8 cellular contexts compared by ENCODE assay signal in the genomic region with DNA sequence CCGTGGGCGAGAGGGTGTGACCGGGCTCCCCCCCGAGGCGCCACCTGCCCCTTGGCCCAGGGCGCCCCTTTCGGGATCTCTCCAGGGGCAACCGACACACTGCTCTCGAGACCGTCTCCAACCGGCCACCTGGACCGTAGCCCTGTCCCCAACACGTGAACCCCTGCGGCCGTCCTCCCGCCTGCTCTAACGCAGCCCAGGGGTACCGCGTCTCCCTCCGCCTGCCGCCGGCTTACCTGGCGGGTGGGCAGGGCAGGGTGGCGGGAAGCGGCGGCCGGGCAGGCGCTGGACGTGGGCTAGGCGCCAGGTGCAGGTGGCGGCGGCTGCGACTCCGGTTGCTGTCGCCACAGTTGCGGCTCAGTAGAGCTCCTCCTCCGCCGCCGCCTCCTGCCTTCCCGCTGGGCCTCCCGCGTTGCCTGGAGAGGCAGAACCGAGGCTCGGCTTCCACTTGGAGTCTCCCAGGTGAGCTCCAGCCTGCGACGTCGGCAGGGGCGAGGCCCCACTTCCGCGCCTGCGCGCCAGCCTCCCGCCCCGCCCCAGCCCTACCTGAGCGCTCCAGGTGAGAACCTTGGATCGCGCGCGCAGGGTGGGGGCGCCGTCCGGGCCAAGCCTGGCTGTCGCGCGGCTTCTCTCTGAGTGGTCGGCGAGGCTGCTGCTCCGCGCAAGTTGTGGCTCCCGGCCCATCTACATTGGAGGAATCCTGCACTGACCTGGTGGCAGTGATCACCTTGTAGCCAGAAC. TPM values are rescaled to one million over a fixed set of nuclear protein-coding genes. Genes with fewer than 3 reads are reported as not detected.
A peak's percentile ranks its signal among the peaks of the same experiment; 100 is the strongest.
DNase-seq lines count a peak whose midpoint lies in the region; ATAC-seq and TF ChIP-seq lines count a peak whose summit lies in the region.

A gene (minus strand): TSS at position 469 of the 741 bp plus-strand sequence. CDS start 23,547 bp downstream, outside the sequence.

- no TSS peak for BruUV-seq in PC-3 (replicated peaks; lab: Mats Ljungman, UMichigan)

- H3K4me3 ChIP-seq in BJ (ENCODE audit: low read depth, low read length) (peak within 1 kb of the TSS; percentile 74), PC-3 (ENCODE audit: low read length) (peak within 1 kb of the TSS; percentile 81), ascending aorta (peak within 1 kb of the TSS; percentile 44 to 68), gastrocnemius medialis (peak within 1 kb of the TSS; percentile 18 to 50 (median 45))

- ATAC-seq in GM19324 (IDR thresholded peaks at IDR 0.05; ENCODE audit: low FRiP score, unreplicated experiment) (peak; percentile 52), HG03342 (IDR thresholded peaks at IDR 0.05; ENCODE audit: unreplicated experiment) (peak; percentile 31), PC-3 (peak; percentile 62), gastrocnemius medialis (no peak)

- CTCF ChIA-PET in BJ (lab: Yijun Ruan, JAX) (interaction anchor here (1.3 kb wide), 1 partner anchor 19 kb away, joined by 3 read pairs; no protein-coding TSS in a partner anchor), PC-3 (lab: Charles Lee) (interaction anchor here (0.6 to 1.7 kb wide), 4 partner anchors 16 to 952 kb away, joined by 5 to 24 read pairs (median 6); a partner anchor contains a TSS)

- in situ Hi-C loops in gastrocnemius medialis (cut with MboI; ENCODE audit: low sequenced_read_pairs in 4 of 4): no loop called here

- H3K27ac ChIP-seq in PC-3 (ENCODE audit: low read length): peak within 1 kb of the TSS; percentile 80
- H3K27ac ChIP-seq in ascending aorta: no peak within 1 kb of the TSS
- no peak within 1 kb of the TSS for H3K27ac ChIP-seq in gastrocnemius medialis

- peak within 1 kb of the TSS; percentile 86 for H3K9ac ChIP-seq in PC-3 (ENCODE audit: low read length)

- TF ChIP-seq CTCF in BJ (IDR thresholded peaks at IDR 0.05; ENCODE audit: insufficient read depth, low read depth, low read length) (no peak), PC-3 (conservative IDR thresholded peaks at IDR 0.05; ENCODE audit: low read depth, low read length) (no peak), ascending aorta (IDR thresholded peaks at IDR 0.05) (no peak), gastrocnemius medialis (IDR thresholded peaks at IDR 0.05 in 4 of 5, conservative IDR thresholded peaks at IDR 0.05 in 1 of 5) (no peak)

- H3F3A ChIP-seq in PC-3 (ENCODE audit: low read length, unreplicated experiment): no peaks in the 10 kb centered on the region

- H3K9me3 ChIP-seq in PC-3 (ENCODE audit: low read length): no peaks in the 10 kb centered on the region
- no peaks in the 10 kb centered on the region for H3K9me3 ChIP-seq in ascending aorta
- H3K9me3 ChIP-seq in gastrocnemius medialis: no peaks in the 10 kb centered on the region

- H3K79me2 ChIP-seq in PC-3 (ENCODE audit: low read length): peaks cover 49% of the 10 kb centered on the region

- no peak for DNase-seq in BJ (ENCODE audit: low read depth)
- DNase-seq in PC-3: peak; percentile 96
- DNase-seq in ascending aorta (ENCODE audit: low spot score in 2 of 2): no peak
- peak; percentile 59 for DNase-seq in iPS DF 19.7 (ENCODE audit: low read depth, low spot score)
- DNase-seq in gastrocnemius medialis: no peak
- no peak for DNase-seq in OCI-M2 (lab: John Stamatoyannopoulos, UW; ENCODE audit: unreplicated experiment)

- H3K4me2 ChIP-seq in PC-3 (ENCODE audit: low read length): peak within 1 kb of the TSS; percentile 91

- no peaks in the 10 kb centered on the region for H3K27me3 ChIP-seq in BJ (ENCODE audit: control insufficient read depth, insufficient read depth, low read length)
- H3K27me3 ChIP-seq in PC-3 (ENCODE audit: low read length): no peaks in the 10 kb centered on the region
- H3K27me3 ChIP-seq in ascending aorta: no peaks in the 10 kb centered on the region
- peaks cover 14 to 44% (median 27%) of the 10 kb centered on the region in 3 donors for H3K27me3 ChIP-seq in gastrocnemius medialis

- H4K20me1 ChIP-seq in PC-3 (ENCODE audit: low read length): peaks cover 10% of the 10 kb centered on the region; the same call in 1 of the 2 replicates

- no peaks in the 10 kb centered on the region for H3K9me2 ChIP-seq in PC-3 (replicated peaks; ENCODE audit: low read length)

- peak within 1 kb of the TSS; percentile 89 for H2AFZ ChIP-seq in PC-3 (ENCODE audit: low read length)

- intact Hi-C loops in PC-3 (cut with micrococcal nuclease) (loop anchor here (1.0 to 2.0 kb wide), 5 partner anchors 16 to 387 kb away; a partner anchor contains a TSS), ascending aorta (cut with DNase I) (no loop called here), gastrocnemius medialis (cut with DNase I; ENCODE audit: low total_unique reads) (no loop called here)

- POLR2A ChIA-PET in BJ (lab: Charles Lee): interaction anchor here (0.6 kb wide), 1 partner anchor 105 kb away, joined by 4 read pairs; no protein-coding TSS in a partner anchor
- POLR2A ChIA-PET in PC-3 (lab: Charles Lee; ENCODE audit: unreplicated experiment): interaction anchor here (0.6 to 2.6 kb wide), 5 partner anchors 16 to 600 kb away, joined by 3 to 11 read pairs (median 7); a partner anchor contains a TSS

- H3K4me1 ChIP-seq in PC-3 (ENCODE audit: insufficient read depth, low read length): peaks cover 42% of the 10 kb centered on the region
- peaks cover 10 to 15% of the 10 kb centered on the region in 2 donors for H3K4me1 ChIP-seq in ascending aorta
- H3K4me1 ChIP-seq in gastrocnemius medialis: peaks cover 0 to 14% of the 10 kb centered on the region in 2 donors

- no peaks in the 10 kb centered on the region for H3K36me3 ChIP-seq in BJ (ENCODE audit: control insufficient read depth, insufficient read depth, low read length)
- 0 out of 2 replicates have a peak, but pooled peaks cover 2% of the 10 kb centered on the region for H3K36me3 ChIP-seq in PC-3 (ENCODE audit: low read depth, low read length)
- H3K36me3 ChIP-seq in ascending aorta: no peaks in the 10 kb centered on the region
- no peaks in the 10 kb centered on the region for H3K36me3 ChIP-seq in gastrocnemius medialis

- TF ChIP-seq POLR2A in gastrocnemius medialis (IDR thresholded peaks at IDR 0.05): no peak

RNA-seq across cellular contexts. Expression of the gene that starts here (rescaled TPM):
- 2.4 and 5.4 TPM in 2 replicates for polyA plus RNA-seq in BJ (2011; rRNA removed)
- 3.3 and 5.0 TPM in 2 replicates for polyA minus RNA-seq in BJ (2011; rRNA and poly(A)+ RNA removed)
- total RNA-seq in PC-3 (2014; rRNA removed): 40.9 and 44.8 TPM in 2 replicates
- total RNA-seq in ascending aorta: 0.64 TPM
- 1 to 10 TPM in 1 of 4 donors, under 1 TPM in 2, not detected in 1; 0.20 to 1.7 (median 0.56) TPM for total RNA-seq in gastrocnemius medialis

Comparison
In these comparisons a context has a peak if more than half of its experiments do, and no peak if none do; other contexts are left out.
1. RNA of the gene that starts here (total RNA-seq): 40.9 to 44.8 TPM in PC-3; 0.64 TPM in ascending aorta (single experiment) and 0.20 to 1.7 TPM in gastrocnemius medialis; every median in the first group is over 10 times any median in the second.
2. DNase-seq: peak in PC-3 (single experiment) and iPS DF 19.7 (single experiment); none in BJ (single experiment), ascending aorta (0 of 2), gastrocnemius medialis (0 of 2) and OCI-M2 (single experiment).
3. ATAC-seq: peak in GM19324 (single experiment), HG03342 (single experiment) and PC-3 (single experiment); none in gastrocnemius medialis (0 of 2).
4. Peak in every context shown above with its lines, with median percentiles within 50 percentile points of each other: H3K4me3 ChIP-seq.